29 cellular contexts compared by ENCODE assay signal in the genomic region with DNA sequence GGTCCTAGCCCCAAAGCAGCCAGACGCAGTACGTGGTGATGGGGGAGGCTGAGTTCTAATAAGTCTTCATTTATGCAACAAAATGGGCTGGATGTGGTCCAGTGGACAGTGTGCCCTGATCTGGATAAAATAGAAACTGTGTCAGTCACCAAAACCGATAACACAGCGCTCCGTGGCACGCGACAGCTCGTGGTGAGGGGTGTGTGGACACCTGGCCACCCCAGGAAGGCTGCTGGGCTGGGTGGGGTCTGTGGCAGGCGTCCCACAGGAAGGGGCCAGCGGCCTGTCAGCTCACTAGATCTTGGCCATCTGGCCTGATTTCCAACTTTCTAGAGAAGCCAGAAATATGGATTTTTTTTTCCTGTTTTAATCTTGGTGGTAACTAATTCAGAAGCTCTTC.
"Had no signal": no experiment of that assay in that cellular context is flagged by ENCODE, and none has a peak within 500 bp of the region (broad histone marks: within the 10 kb centered on the region; RNA-seq: fewer than 3 reads in every experiment).

No MANE protein-coding gene starts in this region.

- H3K27ac ChIP-seq: adrenal gland, PC-9, SJCRH30 had no signal

- H3K4me3 Mint-ChIP-seq: activated CD4-positive, alpha-beta T cell treated with anti-CD3 and anti-CD28 coated beads for 36 hours; activated CD4-positive, alpha-beta T cell treated with anti-CD3 and anti-CD28 coated beads, Interleukin-2, amount 10 ng/mL, durations not matched to agents 7 days and 5 days; activated CD8-positive, alpha-beta T cell treated with anti-CD3 and anti-CD28 coated beads, Interleukin-2, amount 10 ng/mL, durations not matched to agents 7 days and 5 days; activated naive CD4-positive, alpha-beta T cell treated with anti-CD3 and anti-CD28 coated beads for 36 hours; activated T-cell treated with anti-CD3 and anti-CD28 coated beads, Interleukin-2, amount 50 U/mL, for 4 hours; activated T-helper 1 cell treated with anti-CD3 and anti-CD28 coated beads, Interleukin-12 subunit alpha, Interleukin-12 subunit beta, Interleukin-2, Interleukin-4 antibody, amounts not matched to agents 30 ng/mL and 10 ng/mL and 1 ng/mL, durations not matched to agents 14 hours and 24 hours and 36 hours; brain; T-helper 1 cell treated with Interleukin-12 subunit alpha and Interleukin-12 subunit beta and Interleukin-4 antibody, amounts not matched to agents 30 μg/mL and 1 μg/mL, for 36 hours; T-helper 2 cell treated with Interferon-gamma antibody and Interleukin-4, amounts not matched to agents 5 μg/mL and 100 μg/mL, for 36 hours had no signal

- H3K4me1 Mint-ChIP-seq: activated CD4-positive, alpha-beta T cell treated with anti-CD3 and anti-CD28 coated beads for 36 hours; activated CD4-positive, alpha-beta T cell treated with anti-CD3 and anti-CD28 coated beads, Interleukin-2, amount 10 ng/mL, durations not matched to agents 7 days and 5 days had no signal

- H3K9me3 Mint-ChIP-seq: activated naive CD4-positive, alpha-beta T cell treated with anti-CD3 and anti-CD28 coated beads for 36 hours; activated naive CD4-positive, alpha-beta T cell treated with anti-CD3 and anti-CD28 coated beads, Interleukin-2, amount 50 U/mL, for 72 hours; activated T-cell treated with anti-CD3 and anti-CD28 coated beads, Interleukin-2, amount 50 U/mL, for 4 hours; activated T-helper 1 cell treated with anti-CD3 and anti-CD28 coated beads, Interleukin-12 subunit alpha, Interleukin-12 subunit beta, Interleukin-2, Interleukin-4 antibody, amounts not matched to agents 30 ng/mL and 10 ng/mL and 1 ng/mL, durations not matched to agents 14 hours and 24 hours and 36 hours; T-helper 1 cell treated with Interleukin-12 subunit alpha and Interleukin-12 subunit beta and Interleukin-4 antibody, amounts not matched to agents 30 μg/mL and 1 μg/mL, for 36 hours; T-helper 2 cell treated with Interferon-gamma antibody and Interleukin-4, amounts not matched to agents 5 μg/mL and 100 μg/mL, for 36 hours had no signal

- H3K27me3 ChIP-seq: adrenal gland, SJCRH30 had no signal

- ATAC-seq: activated CD4-positive, alpha-beta T cell treated with anti-CD3 and anti-CD28 coated beads for 36 hours; activated CD4-positive, CD25-positive, alpha-beta regulatory T cell treated with anti-CD3 and anti-CD28 coated beads, Interleukin-2, amount 50 U/mL, for 24 hours; activated CD8-positive, alpha-beta T cell treated with anti-CD3 and anti-CD28 coated beads, Interleukin-2, amount 10 ng/mL, durations not matched to agents 7 days and 5 days; activated naive CD4-positive, alpha-beta T cell treated with anti-CD3 and anti-CD28 coated beads, Interleukin-2, amount 50 U/mL, for 72 hours; activated T-cell treated with anti-CD3 and anti-CD28 coated beads, Interleukin-2, amount 50 U/mL, for 4 hours had no signal

- H3K9ac ChIP-seq: SK-N-SH had no signal

- H3K27me3 Mint-ChIP-seq: activated CD4-positive, alpha-beta T cell treated with anti-CD3 and anti-CD28 coated beads for 36 hours; activated CD4-positive, alpha-beta T cell treated with anti-CD3 and anti-CD28 coated beads, Interleukin-2, amount 10 ng/mL, durations not matched to agents 7 days and 5 days; brain had no signal

- H3K9me3 ChIP-seq: adrenal gland, SJCRH30, SK-N-SH had no signal

- H3K4me1 ChIP-seq: adrenal gland, SJCRH30 had no signal

- H3K36me3 ChIP-seq: SJCRH30 had no signal

- H3K4me2 ChIP-seq: PC-9, SK-N-SH had no signal

- H2AFZ ChIP-seq: PC-9 had no signal

- H3K36me3 Mint-ChIP-seq: activated naive CD4-positive, alpha-beta T cell treated with anti-CD3 and anti-CD28 coated beads, Interleukin-2, amount 50 U/mL, for 72 hours had no signal

- H3K4me3 ChIP-seq: adrenal gland, PC-9, SJCRH30 had no signal

- DNase-seq: activated CD4-positive, alpha-beta T cell treated with anti-CD3 and anti-CD28 coated beads for 36 hours; activated CD4-positive, alpha-beta T cell treated with anti-CD3 and anti-CD28 coated beads, Interleukin-2, amount 10 ng/mL, durations not matched to agents 7 days and 5 days; activated CD4-positive, alpha-beta T cell treated with anti-CD3 and anti-CD28 coated beads, Interleukin-2, amount 50 U/mL, for 48 hours; activated CD8-positive, alpha-beta T cell treated with anti-CD3 and anti-CD28 coated beads, Interleukin-2, amount 10 ng/mL, durations not matched to agents 7 days and 5 days; activated gamma-delta T cell treated with Interleukin-2 at 50 U/mL for 16 hours; activated naive CD4-positive, alpha-beta T cell treated with anti-CD3 and anti-CD28 coated beads for 36 hours; activated T-cell treated with anti-CD3 and anti-CD28 coated beads, Interleukin-2, amount 50 U/mL, for 4 hours; adrenal gland; caudate nucleus; cerebellar nuclear complex; Karpas-422; KBM-7; NCI-H1105; NCI-H1417 treated with DMSO at 0.1 percent for 48 hours; NCI-H1694; NCI-H1930; NCI-H2081 treated with DMSO at 0.1 percent for 48 hours; NCI-H345; NCI-H524 treated with DMSO at 0.1 percent for 48 hours; PC-9; SHP77; SJCRH30; SK-N-SH had no signal

- H3K27ac Mint-ChIP-seq: activated CD4-positive, alpha-beta T cell treated with anti-CD3 and anti-CD28 coated beads for 36 hours; activated CD4-positive, alpha-beta T cell treated with anti-CD3 and anti-CD28 coated beads, Interleukin-2, amount 10 ng/mL, durations not matched to agents 7 days and 5 days; activated CD8-positive, alpha-beta T cell treated with anti-CD3 and anti-CD28 coated beads, Interleukin-2, amount 10 ng/mL, durations not matched to agents 7 days and 5 days; activated naive CD4-positive, alpha-beta T cell treated with anti-CD3 and anti-CD28 coated beads for 36 hours; activated naive CD4-positive, alpha-beta T cell treated with anti-CD3 and anti-CD28 coated beads, Interleukin-2, amount 50 U/mL, for 72 hours; activated T-helper 1 cell treated with anti-CD3 and anti-CD28 coated beads, Interleukin-12 subunit alpha, Interleukin-12 subunit beta, Interleukin-2, Interleukin-4 antibody, amounts not matched to agents 30 ng/mL and 10 ng/mL and 1 ng/mL, durations not matched to agents 14 hours and 24 hours and 36 hours; T-helper 1 cell treated with Interleukin-12 subunit alpha and Interleukin-12 subunit beta and Interleukin-4 antibody, amounts not matched to agents 30 μg/mL and 1 μg/mL, for 36 hours; T-helper 2 cell treated with Interferon-gamma antibody and Interleukin-4, amounts not matched to agents 5 μg/mL and 100 μg/mL, for 36 hours had no signal
